11 cellular contexts compared by ENCODE assay signal in the genomic region with DNA sequence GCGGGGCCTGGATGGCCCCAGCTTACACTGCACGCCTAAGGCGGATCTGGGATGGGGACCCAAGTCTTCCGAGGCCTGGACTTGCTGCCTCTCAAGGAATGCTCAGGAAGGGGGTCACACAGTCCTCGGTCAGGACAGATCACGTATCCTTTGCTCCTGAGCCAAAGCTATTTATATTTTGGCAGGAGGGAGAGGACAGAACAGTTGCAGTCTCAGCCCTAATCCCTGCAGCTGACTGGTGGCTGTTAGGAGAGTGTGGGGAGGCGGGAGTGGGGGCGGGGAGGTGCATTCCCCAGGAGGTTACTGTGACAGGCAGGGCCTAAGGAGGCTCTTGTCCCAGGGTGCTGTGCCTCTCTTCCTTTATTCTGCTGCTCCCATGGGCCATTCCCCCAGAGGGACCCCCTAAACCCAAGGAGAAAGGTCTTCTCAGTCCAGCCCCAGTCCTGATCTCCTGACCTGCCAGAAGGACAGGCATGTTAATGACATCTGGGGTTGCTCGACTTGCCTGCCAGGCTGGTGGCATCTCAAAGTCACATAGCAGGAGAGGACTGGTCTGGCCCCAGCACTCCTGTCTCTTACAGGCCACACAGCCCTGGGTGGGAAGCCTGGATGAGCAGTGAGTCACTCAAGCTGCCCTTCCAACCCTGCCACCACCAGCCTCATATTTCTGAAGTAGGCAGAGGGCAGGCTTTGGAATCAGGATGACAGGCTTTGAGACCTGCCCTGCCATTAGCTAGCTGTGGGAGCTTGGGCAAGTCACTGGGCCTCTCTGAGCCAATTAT. TPM values are rescaled to one million over a fixed set of nuclear protein-coding genes. Genes with fewer than 3 reads are reported as not detected.
DNase-seq lines count a peak whose midpoint lies in the region; ATAC-seq and TF ChIP-seq lines count a peak whose summit lies in the region.
"Had no signal": no experiment of that assay in that cellular context is flagged by ENCODE, and none has a peak within 500 bp of the region (broad histone marks: within the 10 kb centered on the region; RNA-seq: fewer than 3 reads in every experiment).

No MANE protein-coding gene starts in this region.

- H3K4me1 ChIP-seq in adipocyte (ENCODE audit: control insufficient read depth, insufficient read depth, low read length) (peaks cover 31% of the 10 kb centered on the region), hepatocyte (ENCODE audit: insufficient read depth) (peaks cover 29% of the 10 kb centered on the region)

- no peaks in the 10 kb centered on the region for H3K9me2 ChIP-seq in hepatocyte (replicated peaks; ENCODE audit: insufficient read depth)

- POLR2A ChIA-PET in activated CD8-positive, alpha-beta T cell treated with anti-CD3 and anti-CD28 coated beads for 36 hours (lab: Charles Lee), result no interaction called here

- peak overlapping the region; percentile 73 for H3K27ac Mint-ChIP-seq in progenitor cell of endocrine pancreas
- no peak overlapping the region for H3K27ac Mint-ChIP-seq in activated CD8-positive, alpha-beta T cell treated with anti-CD3 and anti-CD28 coated beads for 36 hours
- H3K27ac Mint-ChIP-seq in activated T-cell treated with anti-CD3 and anti-CD28 coated beads, Interleukin-2, amount 50 U/mL, for 24 hours, result no peak overlapping the region

- no peaks in the 10 kb centered on the region for H4K20me1 ChIP-seq in hepatocyte (ENCODE audit: insufficient read depth, poor library complexity, severe bottlenecking)

- no peak overlapping the region for H3K9ac ChIP-seq in adipocyte (ENCODE audit: low read length)

- peak; percentile 88 for ATAC-seq in Right ventricle myocardium superior (ENCODE audit: poor library complexity)
- no peak for ATAC-seq in activated CD8-positive, alpha-beta T cell treated with anti-CD3 and anti-CD28 coated beads for 36 hours
- ATAC-seq: Panc1 had no signal

- intact Hi-C loops in Right ventricle myocardium superior (cut with DNase I), result no loop called here
- intact Hi-C loops in activated CD8-positive, alpha-beta T cell treated with anti-CD3 and anti-CD28 coated beads for 36 hours (cut with micrococcal nuclease), result no loop called here

- H3K9me3 Mint-ChIP-seq in progenitor cell of endocrine pancreas (ENCODE audit: low read depth), result no peaks in the 10 kb centered on the region
- H3K9me3 Mint-ChIP-seq in activated CD8-positive, alpha-beta T cell treated with anti-CD3 and anti-CD28 coated beads for 36 hours, result no peaks in the 10 kb centered on the region
- H3K9me3 Mint-ChIP-seq in activated T-cell treated with anti-CD3 and anti-CD28 coated beads, Interleukin-2, amount 50 U/mL, for 24 hours, result no peaks in the 10 kb centered on the region

- no peak overlapping the region for H3K27ac ChIP-seq in hepatocyte

- no peak overlapping the region for H2AFZ ChIP-seq in hepatocyte

- no peaks in the 10 kb centered on the region for H3K79me2 ChIP-seq in hepatocyte

- H3K4me1 Mint-ChIP-seq in progenitor cell of endocrine pancreas (ENCODE audit: low read depth), result peaks cover 11% of the 10 kb centered on the region
- no peaks in the 10 kb centered on the region for H3K4me1 Mint-ChIP-seq in activated CD8-positive, alpha-beta T cell treated with anti-CD3 and anti-CD28 coated beads for 36 hours (ENCODE audit: low read depth)
- H3K4me1 Mint-ChIP-seq in activated T-cell treated with anti-CD3 and anti-CD28 coated beads, Interleukin-2, amount 50 U/mL, for 24 hours (ENCODE audit: low read depth), result no peaks in the 10 kb centered on the region

- no peaks in the 10 kb centered on the region for H3K27me3 Mint-ChIP-seq in progenitor cell of endocrine pancreas
- no peaks in the 10 kb centered on the region for H3K27me3 Mint-ChIP-seq in activated CD8-positive, alpha-beta T cell treated with anti-CD3 and anti-CD28 coated beads for 36 hours
- no peaks in the 10 kb centered on the region for H3K27me3 Mint-ChIP-seq in activated T-cell treated with anti-CD3 and anti-CD28 coated beads, Interleukin-2, amount 50 U/mL, for 24 hours

- H3K4me2 ChIP-seq in hepatocyte, result no peak overlapping the region

- H3K4me3 ChIP-seq in adipocyte (ENCODE audit: low read length) (no peak overlapping the region), hepatocyte (no peak overlapping the region)

- DNase-seq in ELR (ENCODE audit: low read depth) (peak; percentile 55), adipocyte (ENCODE audit: low read depth) (peak; percentile 66), Right ventricle myocardium superior (peak; percentile 82), progenitor cell of endocrine pancreas (ENCODE audit: low spot score, unreplicated experiment) (no peak), hepatocyte (ENCODE audit: low spot score) (no peak), SKM-1 treated with dmso at 0.1 percent for 144 hours (lab: John Stamatoyannopoulos, UW; ENCODE audit: unreplicated experiment) (no peak)
- no peak for DNase-seq in activated CD8-positive, alpha-beta T cell treated with anti-CD3 and anti-CD28 coated beads for 36 hours
- DNase-seq in activated T-cell treated with anti-CD3 and anti-CD28 coated beads, Interleukin-2, amount 50 U/mL, for 24 hours, result no peak
- DNase-seq: DMS79; stimulated activated CD4-positive, alpha-beta T cell treated with anti-CD3 and anti-CD28 coated beads, Interleukin-4, amount 100 ng/mL, for 24 hours had no signal

- CTCF ChIA-PET in activated CD8-positive, alpha-beta T cell treated with anti-CD3 and anti-CD28 coated beads for 36 hours (lab: Charles Lee), result interaction anchor here (0.8 kb wide), 1 partner anchor 99 kb away, joined by 3 read pairs; no protein-coding TSS in a partner anchor

- TF ChIP-seq CTCF in progenitor cell of endocrine pancreas (IDR thresholded peaks at IDR 0.05; ENCODE audit: unreplicated experiment) (no peak), hepatocyte (IDR thresholded peaks at IDR 0.05; ENCODE audit: poor library complexity) (no peak)
- no peak for TF ChIP-seq CTCF in activated CD8-positive, alpha-beta T cell treated with anti-CD3 and anti-CD28 coated beads for 36 hours (IDR thresholded peaks at IDR 0.05)

- no peaks in the 10 kb centered on the region for H3K27me3 ChIP-seq in adipocyte (replicated peaks; ENCODE audit: control insufficient read depth, insufficient read depth, low read length)
- H3K27me3 ChIP-seq in hepatocyte, result no peaks in the 10 kb centered on the region

- H3K36me3 Mint-ChIP-seq in progenitor cell of endocrine pancreas (ENCODE audit: insufficient read depth), result peaks cover 27% of the 10 kb centered on the region
- no peaks in the 10 kb centered on the region for H3K36me3 Mint-ChIP-seq in activated CD8-positive, alpha-beta T cell treated with anti-CD3 and anti-CD28 coated beads for 36 hours (ENCODE audit: low read depth)
- H3K36me3 Mint-ChIP-seq in activated T-cell treated with anti-CD3 and anti-CD28 coated beads, Interleukin-2, amount 50 U/mL, for 24 hours (ENCODE audit: low read depth), result no peaks in the 10 kb centered on the region

- H3K4me3 Mint-ChIP-seq in progenitor cell of endocrine pancreas (ENCODE audit: low read depth), result no peak overlapping the region
- H3K4me3 Mint-ChIP-seq in activated CD8-positive, alpha-beta T cell treated with anti-CD3 and anti-CD28 coated beads for 36 hours, result no peak overlapping the region
- no peak overlapping the region for H3K4me3 Mint-ChIP-seq in activated T-cell treated with anti-CD3 and anti-CD28 coated beads, Interleukin-2, amount 50 U/mL, for 24 hours

- H3K36me3 ChIP-seq in adipocyte (ENCODE audit: control insufficient read depth, insufficient read depth, low read length, severe bottlenecking) (peaks cover 56% of the 10 kb centered on the region), hepatocyte (replicated peaks; ENCODE audit: insufficient read depth, low read depth) (no peaks in the 10 kb centered on the region)

- WGBS in hepatocyte (ENCODE audit: low lambda C conversion rate, missing lambda C conversion rate), result 60% methylated on average over 9 of the region's 9 CpGs

- no peaks in the 10 kb centered on the region for H3K9me3 ChIP-seq in adipocyte (ENCODE audit: control insufficient read depth, low read length)
- H3K9me3 ChIP-seq in hepatocyte (ENCODE audit: low read depth), result no peaks in the 10 kb centered on the region

RNA-seq across cellular contexts. Expression of a gene that starts 51.9 kb away (rescaled TPM):
- total RNA-seq in Right ventricle myocardium superior, result 8.0 TPM
- 162 and 178 TPM in 2 replicates for total RNA-seq in progenitor cell of endocrine pancreas
- total RNA-seq in activated CD8-positive, alpha-beta T cell treated with anti-CD3 and anti-CD28 coated beads for 36 hours, result 1 to 10 TPM; 8.4 to 9.7 TPM
- total RNA-seq in hepatocyte, result 30.8 and 47.0 TPM in 2 replicates
- 44.6 and 55.2 TPM in 2 replicates for polyA plus RNA-seq in hepatocyte

Comparison
In these comparisons a context has a peak if more than half of its experiments do, and no peak if none do; other contexts are left out.
1. DNase-seq: peak in ELR (single experiment), adipocyte (single experiment) and Right ventricle myocardium superior (single experiment); none in progenitor cell of endocrine pancreas (single experiment), activated CD8-positive, alpha-beta T cell treated with anti-CD3 and anti-CD28 coated beads for 36 hours (single experiment), hepatocyte (single experiment), SKM-1 treated with dmso at 0.1 percent for 144 hours (single experiment) and activated T-cell treated with anti-CD3 and anti-CD28 coated beads, Interleukin-2, amount 50 U/mL, for 24 hours (single experiment).